ENCODE assay signal across 1 cellular context in the genomic region with DNA sequence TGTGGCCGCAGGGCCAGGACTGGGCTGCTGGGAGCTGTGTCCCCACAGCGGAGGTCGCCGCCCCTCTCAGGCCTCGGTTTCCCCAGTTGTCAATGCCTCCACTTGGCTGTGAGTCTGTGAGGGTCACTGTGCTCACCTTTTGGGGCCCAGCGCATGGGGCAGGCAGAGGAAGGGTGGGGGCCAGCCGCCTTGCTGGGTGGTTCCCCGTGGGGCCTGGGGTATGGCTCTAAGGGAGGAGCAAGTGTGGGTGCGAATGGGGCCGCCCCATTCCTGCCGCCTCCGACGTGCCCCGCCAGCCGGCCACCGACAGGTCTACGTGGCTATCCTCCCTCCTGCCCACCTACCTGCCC.
TF ChIP-seq lines count a peak whose summit lies in the region.

No MANE protein-coding gene starts in this region.

TF ChIP-seq in IMR-90, 13 proteins besides CTCF, POLR2A, EP300 and RAD21 (continued from another document):
- TF ChIP-seq ELK1 (IDR thresholded peaks at IDR 0.05; ENCODE audit: borderline replicate concordance, low read depth, low read length), result no peak
- TF ChIP-seq MXI1 (IDR thresholded peaks at IDR 0.05; ENCODE audit: borderline replicate concordance, low read depth, low read length), result no peak
- no peak for TF ChIP-seq RCOR1 (IDR thresholded peaks at IDR 0.05; ENCODE audit: insufficient replicate concordance, low read length)
- no peak for TF ChIP-seq MAFK (IDR thresholded peaks at IDR 0.05; ENCODE audit: low read depth, low read length)
- no peak for TF ChIP-seq BHLHE40 (IDR thresholded peaks at IDR 0.05; ENCODE audit: low read depth, low read length)
- no peak for TF ChIP-seq USF2 (IDR thresholded peaks at IDR 0.05; ENCODE audit: low read depth, low read length)
- TF ChIP-seq SMC3 (IDR thresholded peaks at IDR 0.05; ENCODE audit: low read depth, low read length), result no peak
- TF ChIP-seq RFX5 (IDR thresholded peaks at IDR 0.05; ENCODE audit: low read depth, low read length), result no peak
